In the genomic region with DNA sequence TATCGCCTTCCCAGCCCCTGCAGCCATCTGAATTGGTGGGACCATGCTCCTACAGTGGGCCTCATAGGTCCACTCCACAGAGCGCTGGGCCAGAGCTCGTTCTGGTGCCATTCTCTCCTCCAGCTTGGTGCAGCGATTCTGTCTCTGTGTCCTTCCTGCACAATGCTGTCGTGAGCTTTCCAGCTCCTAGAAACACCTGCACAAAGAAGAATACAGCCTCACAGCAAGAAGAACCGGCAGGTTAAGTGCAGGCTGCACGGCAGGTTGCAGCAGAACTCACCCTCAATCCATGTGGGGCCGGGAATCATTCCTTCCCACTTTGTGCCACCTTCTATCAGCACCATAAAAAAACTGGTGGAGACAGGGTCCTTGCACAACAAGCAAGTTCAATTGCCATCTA, we compare ENCODE assay signal across 20 cellular contexts.
A peak's percentile ranks its signal among the peaks of the same experiment; 100 is the strongest.
DNase-seq lines count a peak whose midpoint lies in the region; ATAC-seq, FAIRE-seq and TF ChIP-seq lines count a peak whose summit lies in the region.
"Had no signal": no experiment of that assay in that cellular context is flagged by ENCODE, and none has a peak within 500 bp of the region (broad histone marks: within the 10 kb centered on the region; RNA-seq: fewer than 3 reads in every experiment).

No MANE protein-coding gene starts in this region.

- H4K20me1 ChIP-seq in GM23338 (replicated peaks; ENCODE audit: insufficient read depth) (no peaks in the 10 kb centered on the region), OCI-LY1 (ENCODE audit: insufficient read depth, low read length) (no peaks in the 10 kb centered on the region)

- H3K36me3 Mint-ChIP-seq in GM23338 (ENCODE audit: low read depth): no peaks in the 10 kb centered on the region
- H3K36me3 Mint-ChIP-seq: CD8-positive, alpha-beta T cell had no signal

- no peaks in the 10 kb centered on the region for H3K79me2 ChIP-seq in GM23338 (replicated peaks; ENCODE audit: insufficient read depth)
- no peaks in the 10 kb centered on the region for H3K79me2 ChIP-seq in OCI-LY1 (ENCODE audit: insufficient read depth, low read length)

- H3K9ac ChIP-seq in OCI-LY1 (ENCODE audit: low read length) (peak overlapping the region; percentile 31), mesenchymal stem cell (ENCODE audit: low read length) (no peak overlapping the region)
- H3K9ac ChIP-seq: SK-N-SH had no signal

- in situ Hi-C loops in gastrocnemius medialis (cut with MboI; ENCODE audit: low sequenced_read_pairs in 4 of 4): no loop called here

- peaks cover 15% of the 10 kb centered on the region for H3K27me3 Mint-ChIP-seq in GM23338 (ENCODE audit: insufficient read depth, low read depth, poor library complexity)

- no peak overlapping the region for H3K4me3 Mint-ChIP-seq in GM23338
- H3K4me3 Mint-ChIP-seq: activated T-cell treated with anti-CD3 and anti-CD28 coated beads, Interleukin-2, amount 50 U/mL, for 4 hours; CD8-positive, alpha-beta T cell had no signal

- H3K79me1 ChIP-seq in mesenchymal stem cell (replicated peaks; ENCODE audit: low read length, poor library complexity, severe bottlenecking): no peaks in the 10 kb centered on the region

- no peak for ATAC-seq in GM23338
- no peak for ATAC-seq in gastrocnemius medialis
- ATAC-seq in HG03460 (IDR thresholded peaks at IDR 0.05; ENCODE audit: unreplicated experiment): no peak
- ATAC-seq: sciatic nerve had no signal

- H3K27ac ChIP-seq in GM23338 (ENCODE audit: low read depth) (no peak overlapping the region), OCI-LY1 (ENCODE audit: low read depth, low read length, poor library complexity, severe bottlenecking) (peak overlapping the region; percentile 89), mesenchymal stem cell (ENCODE audit: low read length, poor library complexity, severe bottlenecking) (no peak overlapping the region), gastrocnemius medialis (no peak overlapping the region)
- H3K27ac ChIP-seq: PC-9 had no signal

- no peak overlapping the region for H3K23ac ChIP-seq in mesenchymal stem cell (ENCODE audit: low read length in 2 of 2)

- H3K9me3 ChIP-seq in OCI-LY1 (ENCODE audit: low read length): no peaks in the 10 kb centered on the region
- no peaks in the 10 kb centered on the region for H3K9me3 ChIP-seq in mesenchymal stem cell (ENCODE audit: control insufficient read depth, low read length)
- no peaks in the 10 kb centered on the region for H3K9me3 ChIP-seq in gastrocnemius medialis
- H3K9me3 ChIP-seq: neutrophil, SK-N-SH, transverse colon had no signal

- H3K4me1 ChIP-seq in GM23338 (ENCODE audit: insufficient read depth) (0 out of 2 replicates have a peak, but pooled peaks cover 3% of the 10 kb centered on the region), OCI-LY1 (ENCODE audit: insufficient read depth, low read length, severe bottlenecking) (peaks cover 58% of the 10 kb centered on the region), mesenchymal stem cell (ENCODE audit: control insufficient read depth, insufficient read depth, low read depth, low read length) (peaks cover 3% of the 10 kb centered on the region), gastrocnemius medialis (no peaks in the 10 kb centered on the region)
- H3K4me1 ChIP-seq: transverse colon had no signal

- H3F3A ChIP-seq in GM23338 (replicated peaks; ENCODE audit: low read depth) (no peaks in the 10 kb centered on the region), OCI-LY1 (ENCODE audit: insufficient read depth, low read length) (no peaks in the 10 kb centered on the region)

- no peak overlapping the region for H3K18ac ChIP-seq in mesenchymal stem cell (ENCODE audit: low read depth in 1 of 2, low read length in 2 of 2)

- no peak overlapping the region for H3K4me3 ChIP-seq in GM23338
- peak overlapping the region; percentile 18 for H3K4me3 ChIP-seq in OCI-LY1 (ENCODE audit: low read depth, low read length, poor library complexity, severe bottlenecking)
- no peak overlapping the region for H3K4me3 ChIP-seq in mesenchymal stem cell (ENCODE audit: insufficient read depth in 1 of 2, low read depth in 1 of 2, low read length in 2 of 2)
- H3K4me3 ChIP-seq in gastrocnemius medialis: no peak overlapping the region
- H3K4me3 ChIP-seq: PC-9, transverse colon had no signal

- H3K27me3 ChIP-seq in GM23338 (ENCODE audit: insufficient read depth) (no peaks in the 10 kb centered on the region), OCI-LY1 (ENCODE audit: insufficient read depth, low read length) (no peaks in the 10 kb centered on the region), mesenchymal stem cell (ENCODE audit: control insufficient read depth in 1 of 2, insufficient read depth in 1 of 2, low read length in 2 of 2) (no peaks in the 10 kb centered on the region), gastrocnemius medialis (no peaks in the 10 kb centered on the region)
- H3K27me3 ChIP-seq: neutrophil, transverse colon had no signal

- FAIRE-seq in GM19239 (lab: Jason Lieb, UNC): no peak
- FAIRE-seq: endothelial cell of umbilical vein had no signal

- H3K36me3 ChIP-seq in GM23338 (ENCODE audit: insufficient read depth) (no peaks in the 10 kb centered on the region), OCI-LY1 (ENCODE audit: insufficient read depth, low read length) (no peaks in the 10 kb centered on the region), mesenchymal stem cell (ENCODE audit: control insufficient read depth in 1 of 2, insufficient read depth in 2 of 2, low read depth in 1 of 2, low read length in 2 of 2) (no peaks in the 10 kb centered on the region), gastrocnemius medialis (no peaks in the 10 kb centered on the region)
- H3K36me3 ChIP-seq: neutrophil, transverse colon had no signal

- WGBS in mesenchymal stem cell: 93% methylated on average over 8 of the region's 8 CpGs

- H2BK12ac ChIP-seq in mesenchymal stem cell (ENCODE audit: low read length in 2 of 2): no peak overlapping the region

- no peak overlapping the region for H2BK120ac ChIP-seq in mesenchymal stem cell (ENCODE audit: low read depth, low read length)

- H2BK15ac ChIP-seq in mesenchymal stem cell (ENCODE audit: low read depth, poor library complexity, severe bottlenecking): no peak overlapping the region

- H2AK5ac ChIP-seq in mesenchymal stem cell (ENCODE audit: low read length, severe bottlenecking): no peak overlapping the region

- TF ChIP-seq CTCF in GM23338 (conservative IDR thresholded peaks at IDR 0.05; ENCODE audit: low read depth in 2 of 2) (no peak), OCI-LY1 (IDR thresholded peaks at IDR 0.05; ENCODE audit: low read length) (no peak), gastrocnemius medialis (IDR thresholded peaks at IDR 0.05 in 4 of 5, conservative IDR thresholded peaks at IDR 0.05 in 1 of 5) (no peak)

- DNase-seq in activated CD8-positive, alpha-beta memory T cell treated with anti-CD3 and anti-CD28 coated beads for 24 hours: peak; percentile 65
- DNase-seq in activated CD8-positive, alpha-beta memory T cell treated with anti-CD3 and anti-CD28 coated beads, Interleukin-2, amount 50 U/mL, for 48 hours: no peak
- DNase-seq in GM23338 (ENCODE audit: low spot score) (no peak), mesenchymal stem cell (no peak), GM19239 (ENCODE audit: insufficient read length, low spot score) (no peak), gastrocnemius medialis (no peak)
- DNase-seq: activated T-cell treated with anti-CD3 and anti-CD28 coated beads, Interleukin-2, amount 50 U/mL, for 4 hours; amygdala; Kasumi-1; NCI-H146; NCI-H524; PC-9; SK-N-SH; transverse colon had no signal

- H3K27ac Mint-ChIP-seq in GM23338: no peak overlapping the region
- H3K27ac Mint-ChIP-seq: CD8-positive, alpha-beta T cell had no signal

- H2AFZ ChIP-seq in GM23338: peak overlapping the region; percentile 74; the same call in 1 of the 2 replicates
- H2AFZ ChIP-seq in OCI-LY1 (ENCODE audit: low read length): no peak overlapping the region
- H2AFZ ChIP-seq in mesenchymal stem cell (ENCODE audit: low read depth, low read length): no peak overlapping the region
- H2AFZ ChIP-seq: PC-9 had no signal

- no peak overlapping the region for H3K4ac ChIP-seq in mesenchymal stem cell (ENCODE audit: low read depth in 1 of 2, low read length in 2 of 2)

- no peak overlapping the region for H4K8ac ChIP-seq in mesenchymal stem cell (ENCODE audit: low read length)

- H2BK5ac ChIP-seq in mesenchymal stem cell (ENCODE audit: low read depth, low read length, poor library complexity, severe bottlenecking): no peak overlapping the region

- H3K4me2 ChIP-seq in GM23338 (no peak overlapping the region), OCI-LY1 (ENCODE audit: low read length) (peak overlapping the region; percentile 64), mesenchymal stem cell (ENCODE audit: low read length, poor library complexity, severe bottlenecking) (no peak overlapping the region)
- H3K4me2 ChIP-seq: PC-9, SK-N-SH had no signal

- TF ChIP-seq POLR2A in gastrocnemius medialis (IDR thresholded peaks at IDR 0.05): no peak

- no peak overlapping the region for H3K14ac ChIP-seq in mesenchymal stem cell (ENCODE audit: low read length in 2 of 2)

- peaks cover 9% of the 10 kb centered on the region for H3K4me1 Mint-ChIP-seq in GM23338

- H3K9me2 ChIP-seq in GM23338 (ENCODE audit: insufficient read depth) (no peaks in the 10 kb centered on the region; the same call in 1 of the 2 replicates), OCI-LY1 (ENCODE audit: low read depth, low read length) (no peaks in the 10 kb centered on the region)
- H3K9me2 ChIP-seq: SK-N-SH had no signal

- intact Hi-C loops in gastrocnemius medialis (cut with DNase I; ENCODE audit: low total_unique reads): no loop called here

- no peaks in the 10 kb centered on the region for H3K9me3 Mint-ChIP-seq in GM23338
- H3K9me3 Mint-ChIP-seq: activated T-cell treated with anti-CD3 and anti-CD28 coated beads, Interleukin-2, amount 50 U/mL, for 4 hours; CD8-positive, alpha-beta T cell had no signal

- peak overlapping the region; percentile 2 for H4K91ac ChIP-seq in mesenchymal stem cell (ENCODE audit: low read length)

TF ChIP-seq in GM23338, 12 proteins besides CTCF, POLR2A, EP300 and RAD21:
- no peak for TF ChIP-seq STAT1 (IDR thresholded peaks at IDR 0.05; ENCODE audit: unreplicated experiment)
- TF ChIP-seq ZNF114 (CRISPR knock-in tag; IDR thresholded peaks at IDR 0.05): no peak
- TF ChIP-seq CREB1 (CRISPR knock-in tag; IDR thresholded peaks at IDR 0.05; ENCODE audit: low read depth): no peak
- TF ChIP-seq, protein P1, sequence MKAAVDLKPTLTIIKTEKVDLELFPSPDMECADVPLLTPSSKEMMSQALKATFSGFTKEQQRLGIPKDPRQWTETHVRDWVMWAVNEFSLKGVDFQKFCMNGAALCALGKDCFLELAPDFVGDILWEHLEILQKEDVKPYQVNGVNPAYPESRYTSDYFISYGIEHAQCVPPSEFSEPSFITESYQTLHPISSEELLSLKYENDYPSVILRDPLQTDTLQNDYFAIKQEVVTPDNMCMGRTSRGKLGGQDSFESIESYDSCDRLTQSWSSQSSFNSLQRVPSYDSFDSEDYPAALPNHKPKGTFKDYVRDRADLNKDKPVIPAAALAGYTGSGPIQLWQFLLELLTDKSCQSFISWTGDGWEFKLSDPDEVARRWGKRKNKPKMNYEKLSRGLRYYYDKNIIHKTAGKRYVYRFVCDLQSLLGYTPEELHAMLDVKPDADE (IDR thresholded peaks at IDR 0.05): no peak
